In genomic region chr17:50534222-50534978, GRCh38 we compare ENCODE assay signal across 6 cellular contexts. TPM values are rescaled to one million over a fixed set of nuclear protein-coding genes. Genes with fewer than 3 reads are reported as not detected.
DNase-seq lines count a peak whose midpoint lies in the region; ATAC-seq, FAIRE-seq and TF ChIP-seq lines count a peak whose summit lies in the region.

No MANE protein-coding gene starts in this region.

- no peak for TF ChIP-seq RAD21 in HepG2 (CRISPR knock-in tag; IDR thresholded peaks at IDR 0.05)

- H3K9me3 ChIP-seq in Caco-2: no peaks in the 10 kb centered on the region
- H3K9me3 ChIP-seq in HepG2 (ENCODE audit: low read length): no peaks in the 10 kb centered on the region

- H3K4me1 Mint-ChIP-seq in Caco-2 (ENCODE audit: low read depth, unreplicated experiment): peaks cover 46% of the 10 kb centered on the region
- H3K4me1 Mint-ChIP-seq in activated B cell treated with CpG ODN at 0.5 μM for 24 hours: peaks cover 12% of the 10 kb centered on the region

- CTCF ChIA-PET in Caco-2 (lab: Charles Lee) (interaction anchor here (1.8 to 4.0 kb wide), 2 partner anchors 8 to 55 kb away, joined by 7 to 27 read pairs; no protein-coding TSS in a partner anchor), activated B cell treated with CpG ODN at 0.5 μM for 24 hours (lab: Charles Lee) (no interaction called here), HepG2 (lab: Yijun Ruan, JAX; ENCODE audit: low intra/inter-chr PET ratio, low total read pairs) (no interaction called here)

- TF ChIP-seq POLR2A in HepG2 (IDR thresholded peaks at IDR 0.05; ENCODE audit: insufficient read depth in 1 of 2, low read depth in 2 of 2, low read length in 2 of 2): no peak

- FAIRE-seq in HepG2 (lab: Jason Lieb, UNC) (peak; percentile 40), HTR-8/SVneo (lab: Jason Lieb, UNC) (no peak)

- H3K4me2 ChIP-seq in HepG2 (ENCODE audit: low read depth, low read length): no peak overlapping the region; the same call in 1 of the 2 replicates

- no peaks in the 10 kb centered on the region for H3K79me2 ChIP-seq in HepG2 (ENCODE audit: insufficient read depth, low read length)

- H3K4me1 ChIP-seq in Caco-2: peaks cover 47% of the 10 kb centered on the region
- peaks cover 72% of the 10 kb centered on the region for H3K4me1 ChIP-seq in HepG2 (ENCODE audit: insufficient read depth, low read length)

- TF ChIP-seq EP300 in HepG2 (IDR thresholded peaks at IDR 0.05; ENCODE audit: low read depth in 2 of 2, low read length in 2 of 2) (no peak), HepG2 (CRISPR knock-in tag; IDR thresholded peaks at IDR 0.05; ENCODE audit: borderline replicate concordance) (no peak; the same call in 1 of the 2 replicates)

- no peaks in the 10 kb centered on the region for H3K9me3 Mint-ChIP-seq in Caco-2 (ENCODE audit: unreplicated experiment)
- no peaks in the 10 kb centered on the region for H3K9me3 Mint-ChIP-seq in activated B cell treated with CpG ODN at 0.5 μM for 24 hours

- no peak overlapping the region for H2AFZ ChIP-seq in HepG2 (ENCODE audit: low read length)

- H4K20me1 ChIP-seq in HepG2 (ENCODE audit: insufficient read depth, low read length): no peaks in the 10 kb centered on the region

- peak; percentile 68 to 72 for DNase-seq in Caco-2
- DNase-seq in activated B cell treated with CpG ODN at 0.5 μM for 24 hours: no peak
- DNase-seq in HepG2 (ENCODE audit: low spot score): no peak
- no peak for DNase-seq in mesenteric fat pad (ENCODE audit: low spot score)
- no peak for DNase-seq in HTR-8/SVneo (ENCODE audit: insufficient read length, low spot score)

- H3K4me3 Mint-ChIP-seq in Caco-2 (ENCODE audit: unreplicated experiment) (peak overlapping the region; percentile 87), activated B cell treated with CpG ODN at 0.5 μM for 24 hours (no peak overlapping the region)

- POLR2A ChIA-PET in Caco-2 (lab: Charles Lee) (no interaction called here), activated B cell treated with CpG ODN at 0.5 μM for 24 hours (lab: Charles Lee) (no interaction called here), HepG2 (lab: Yijun Ruan, JAX) (interaction anchor here (3.1 to 3.8 kb wide), 2 partner anchors 8 to 16 kb away, joined by 14 to 40 read pairs; no protein-coding TSS in a partner anchor)

- ATAC-seq in activated B cell treated with CpG ODN at 0.5 μM for 24 hours (ENCODE audit: low read depth) (peak; percentile 28), HepG2 (peak; percentile 68), HG03135 (IDR thresholded peaks at IDR 0.05; ENCODE audit: unreplicated experiment) (no peak)

- intact Hi-C loops in Caco-2 (cut with micrococcal nuclease; ENCODE audit: unreplicated experiment) (no loop called here), activated B cell treated with CpG ODN at 0.5 μM for 24 hours (cut with micrococcal nuclease) (no loop called here), HepG2 (cut with micrococcal nuclease; ENCODE audit: unreplicated experiment) (no loop called here)

- in situ Hi-C loops in HepG2 (cut with HindIII; ENCODE audit: extremely low pct_ligation_motif_present, low pct_unique_long_range_greater_than_20kb): no loop called here

- H3K27me3 ChIP-seq in Caco-2 (replicated peaks; ENCODE audit: control insufficient read depth, insufficient read depth, low read length) (no peaks in the 10 kb centered on the region), HepG2 (ENCODE audit: control insufficient read depth in 1 of 2, insufficient read depth in 2 of 2, low read length in 2 of 2) (peaks cover 5 to 33% of the 10 kb centered on the region in 2 experiments; a peak in 4 of 5 replicates)

- no peak overlapping the region for H3K4me3 ChIP-seq in Caco-2 (ENCODE audit: low read depth, low read length)
- no peak overlapping the region; a peak in 1 of 6 replicates for H3K4me3 ChIP-seq in HepG2 (replicated peaks in 1 of 3; ENCODE audit: insufficient read depth in 1 of 3, low read depth in 2 of 3, low read length in 3 of 3)

- no peaks in the 10 kb centered on the region for H3K36me3 ChIP-seq in Caco-2 (ENCODE audit: control insufficient read depth, insufficient read depth, low read length)
- no peaks in the 10 kb centered on the region for H3K36me3 ChIP-seq in HepG2 (replicated peaks in 1 of 2; ENCODE audit: control insufficient read depth in 1 of 2, insufficient read depth in 2 of 2, low read length in 2 of 2)

- H3K27ac Mint-ChIP-seq in Caco-2 (ENCODE audit: unreplicated experiment) (peak overlapping the region; percentile 16), activated B cell treated with CpG ODN at 0.5 μM for 24 hours (no peak overlapping the region)

- no peak overlapping the region for H3K27ac ChIP-seq in HepG2 (ENCODE audit: extremely low read length, insufficient read depth, low read length)

- H3K36me3 Mint-ChIP-seq in Caco-2 (ENCODE audit: insufficient read depth, unreplicated experiment) (peaks cover 41% of the 10 kb centered on the region), activated B cell treated with CpG ODN at 0.5 μM for 24 hours (ENCODE audit: low read depth) (no peaks in the 10 kb centered on the region)

- 67% methylated on average over 18 of the region's 24 CpGs for WGBS in HepG2 (ENCODE audit: low lambda C conversion rate)

- peak; percentile 37 to 72 for TF ChIP-seq CTCF in Caco-2 (IDR thresholded peaks at IDR 0.05; ENCODE audit: insufficient read depth in 1 of 2, low read depth in 1 of 2, low read length in 1 of 2, severe bottlenecking in 1 of 2, unreplicated experiment in 1 of 2)
- TF ChIP-seq CTCF in activated B cell treated with CpG ODN at 0.5 μM for 24 hours (IDR thresholded peaks at IDR 0.05): no peak
- peak; percentile 50 for TF ChIP-seq CTCF in HepG2 (CRISPR knock-in tag; IDR thresholded peaks at IDR 0.05)

- no peaks in the 10 kb centered on the region for H3K27me3 Mint-ChIP-seq in Caco-2 (ENCODE audit: insufficient read depth, unreplicated experiment)
- peaks cover 57% of the 10 kb centered on the region for H3K27me3 Mint-ChIP-seq in activated B cell treated with CpG ODN at 0.5 μM for 24 hours

- BruUV-seq in Caco-2 (replicated peaks; lab: Mats Ljungman, UMichigan): no TSS peak
- BruUV-seq in HepG2 (replicated peaks; lab: Mats Ljungman, UMichigan): no TSS peak

- H3K9ac ChIP-seq in HepG2 (ENCODE audit: insufficient read depth, low read depth, low read length): no peak overlapping the region

RNA-seq across cellular contexts. Expression of gene EPN3, which starts 1.9 kb away (rescaled TPM):
- 49.4 and 53.2 TPM in 2 replicates for total RNA-seq in Caco-2 (2022)
- not detected in 2 replicates for total RNA-seq in activated B cell treated with CpG ODN at 0.5 μM for 24 hours
- total RNA-seq in HepG2 (2016; rRNA removed; fragmentation: Illumina TruSeq; extraction: Trizol): 0.41 and 0.95 TPM in 2 replicates
- 0.88 and 1.1 TPM in 2 replicates for total RNA-seq in HepG2 (2016; cell fraction: cytosol; rRNA removed; fragmentation: Illumina TruSeq; extraction: Trizol; ENCODE audit: low read depth)
- total RNA-seq in HepG2 (2016; cell fraction: insoluble cytoplasmic fraction; rRNA removed; fragmentation: Illumina TruSeq; extraction: Trizol): 0.54 and 0.71 TPM in 2 replicates
- total RNA-seq in HepG2 (2016; cell fraction: membrane; rRNA removed; fragmentation: Illumina TruSeq; extraction: Trizol): 0.90 and 1.3 TPM in 2 replicates
- 1.1 and 1.6 TPM in 2 replicates for total RNA-seq in HepG2 (2016; cell fraction: nucleus; rRNA removed; fragmentation: Illumina TruSeq; extraction: Trizol)
- 0.05 and 0.11 TPM in 2 replicates for polyA plus RNA-seq in HepG2 (2011; rRNA removed)
- polyA plus RNA-seq in HepG2 (2011; cell fraction: cytosol; rRNA removed): 0.04 and 0.09 TPM in 2 replicates
- polyA plus RNA-seq in HepG2 (2011; cell fraction: nucleus; rRNA removed): 0.23 and 0.35 TPM in 2 replicates
- polyA plus RNA-seq in HepG2 (2012): 0.09 and 0.15 TPM in 2 replicates
- polyA plus RNA-seq in HepG2 (2016; cell fraction: cytosol; fragmentation: Illumina TruSeq; extraction: Trizol; ENCODE audit: low read depth): 0.40 and 0.55 TPM in 2 replicates
- polyA plus RNA-seq in HepG2 (2016; cell fraction: insoluble cytoplasmic fraction; fragmentation: Illumina TruSeq; extraction: Trizol; ENCODE audit: low read depth): 1.2 and 1.4 TPM in 2 replicates
- 0.73 and 0.91 TPM in 2 replicates for polyA plus RNA-seq in HepG2 (2016; cell fraction: membrane; fragmentation: Illumina TruSeq; extraction: Trizol; ENCODE audit: low read depth)
- 1.2 and 1.7 TPM in 2 replicates for polyA plus RNA-seq in HepG2 (2016; cell fraction: nucleus; fragmentation: Illumina TruSeq; extraction: Trizol; ENCODE audit: insufficient read depth, low read depth)
- polyA minus RNA-seq in HepG2 (2011; rRNA and poly(A)+ RNA removed; ENCODE audit: low replicate concordance): 0.35 and 1.4 TPM in 2 replicates
- 0.20 and 0.53 TPM in 2 replicates for polyA minus RNA-seq in HepG2 (2011; cell fraction: cytosol; rRNA and poly(A)+ RNA removed)
- polyA minus RNA-seq in HepG2 (2011; cell fraction: nucleus; rRNA and poly(A)+ RNA removed): 1.1 and 3.2 TPM in 2 replicates
- not detected for total RNA-seq in mesenteric fat pad

RNA-seq across cellular contexts. Expression of gene SPATA20, which starts 12.6 kb away (rescaled TPM):
- total RNA-seq in Caco-2 (2022) (149 and 176 TPM in 2 replicates), activated B cell treated with CpG ODN at 0.5 μM for 24 hours (45.6 and 52.3 TPM in 2 replicates), HepG2 (2016; rRNA removed; fragmentation: Illumina TruSeq; extraction: Trizol) (35.7 and 64.8 TPM in 2 replicates), mesenteric fat pad (22.3 TPM)
- 38.7 and 45.5 TPM in 2 replicates for total RNA-seq in HepG2 (2016; cell fraction: cytosol; rRNA removed; fragmentation: Illumina TruSeq; extraction: Trizol; ENCODE audit: low read depth)
- 31.6 and 65.5 TPM in 2 replicates for total RNA-seq in HepG2 (2016; cell fraction: insoluble cytoplasmic fraction; rRNA removed; fragmentation: Illumina TruSeq; extraction: Trizol)
- 64.2 and 68.5 TPM in 2 replicates for total RNA-seq in HepG2 (2016; cell fraction: membrane; rRNA removed; fragmentation: Illumina TruSeq; extraction: Trizol)
- total RNA-seq in HepG2 (2016; cell fraction: nucleus; rRNA removed; fragmentation: Illumina TruSeq; extraction: Trizol): 65.8 and 68.8 TPM in 2 replicates
- polyA plus RNA-seq in HepG2 (2011; rRNA removed): 36.1 and 38.1 TPM in 2 replicates
- 16.3 and 29.3 TPM in 2 replicates for polyA plus RNA-seq in HepG2 (2011; cell fraction: cytosol; rRNA removed)
- polyA plus RNA-seq in HepG2 (2011; cell fraction: nucleus; rRNA removed): 301 and 348 TPM in 2 replicates
- polyA plus RNA-seq in HepG2 (2012): 22.4 and 25.0 TPM in 2 replicates
- polyA plus RNA-seq in HepG2 (2016; cell fraction: cytosol; fragmentation: Illumina TruSeq; extraction: Trizol; ENCODE audit: low read depth): 38.7 and 44.0 TPM in 2 replicates
- 36.7 and 39.9 TPM in 2 replicates for polyA plus RNA-seq in HepG2 (2016; cell fraction: insoluble cytoplasmic fraction; fragmentation: Illumina TruSeq; extraction: Trizol; ENCODE audit: low read depth)
- polyA plus RNA-seq in HepG2 (2016; cell fraction: membrane; fragmentation: Illumina TruSeq; extraction: Trizol; ENCODE audit: low read depth): 62.1 and 66.1 TPM in 2 replicates
- polyA plus RNA-seq in HepG2 (2016; cell fraction: nucleus; fragmentation: Illumina TruSeq; extraction: Trizol; ENCODE audit: insufficient read depth, low read depth): 150 and 152 TPM in 2 replicates
- 11.3 and 57.4 TPM in 2 replicates for polyA minus RNA-seq in HepG2 (2011; rRNA and poly(A)+ RNA removed; ENCODE audit: low replicate concordance)
- 12.1 and 17.9 TPM in 2 replicates for polyA minus RNA-seq in HepG2 (2011; cell fraction: cytosol; rRNA and poly(A)+ RNA removed)
- polyA minus RNA-seq in HepG2 (2011; cell fraction: nucleus; rRNA and poly(A)+ RNA removed): 52.6 and 68.2 TPM in 2 replicates

RNA-seq across cellular contexts. Expression of gene CACNA1G, which starts 26.1 kb away (rescaled TPM):
- total RNA-seq in Caco-2 (2022): 1.4 and 1.6 TPM in 2 replicates
- total RNA-seq in activated B cell treated with CpG ODN at 0.5 μM for 24 hours: 0.07 TPM in 1 of 2 replicates, not detected in the other
- total RNA-seq in HepG2 (2016; rRNA removed; fragmentation: Illumina TruSeq; extraction: Trizol): 0.02 TPM in 1 of 2 replicates, not detected in the other
- not detected in 2 replicates for total RNA-seq in HepG2 (2016; cell fraction: cytosol; rRNA removed; fragmentation: Illumina TruSeq; extraction: Trizol; ENCODE audit: low read depth)
- not detected in 2 replicates for total RNA-seq in HepG2 (2016; cell fraction: insoluble cytoplasmic fraction; rRNA removed; fragmentation: Illumina TruSeq; extraction: Trizol)
- total RNA-seq in HepG2 (2016; cell fraction: membrane; rRNA removed; fragmentation: Illumina TruSeq; extraction: Trizol): not detected in 2 replicates
- not detected in 2 replicates for total RNA-seq in HepG2 (2016; cell fraction: nucleus; rRNA removed; fragmentation: Illumina TruSeq; extraction: Trizol)
- polyA plus RNA-seq in HepG2 (2011; rRNA removed): 0.01 TPM in 1 of 2 replicates, not detected in the other
- 0.01 TPM in 1 of 2 replicates, not detected in the other for polyA plus RNA-seq in HepG2 (2011; cell fraction: cytosol; rRNA removed)
- 0.02 and 0.08 TPM in 2 replicates for polyA plus RNA-seq in HepG2 (2011; cell fraction: nucleus; rRNA removed)
- polyA plus RNA-seq in HepG2 (2012): not detected in 2 replicates
- not detected in 2 replicates for polyA plus RNA-seq in HepG2 (2016; cell fraction: cytosol; fragmentation: Illumina TruSeq; extraction: Trizol; ENCODE audit: low read depth)
- not detected in 2 replicates for polyA plus RNA-seq in HepG2 (2016; cell fraction: insoluble cytoplasmic fraction; fragmentation: Illumina TruSeq; extraction: Trizol; ENCODE audit: low read depth)
- not detected in 2 replicates for polyA plus RNA-seq in HepG2 (2016; cell fraction: membrane; fragmentation: Illumina TruSeq; extraction: Trizol; ENCODE audit: low read depth)
- polyA plus RNA-seq in HepG2 (2016; cell fraction: nucleus; fragmentation: Illumina TruSeq; extraction: Trizol; ENCODE audit: insufficient read depth, low read depth): not detected in 2 replicates
- polyA minus RNA-seq in HepG2 (2011; rRNA and poly(A)+ RNA removed; ENCODE audit: low replicate concordance): not detected in 2 replicates
- polyA minus RNA-seq in HepG2 (2011; cell fraction: cytosol; rRNA and poly(A)+ RNA removed): not detected in 2 replicates
- not detected in 2 replicates for polyA minus RNA-seq in HepG2 (2011; cell fraction: nucleus; rRNA and poly(A)+ RNA removed)
- total RNA-seq in mesenteric fat pad: 0.58 TPM

RNA-seq across cellular contexts. Expression of gene MYCBPAP, which starts 26.2 kb away (rescaled TPM):
- total RNA-seq in Caco-2 (2022) (1.3 and 2.7 TPM in 2 replicates), activated B cell treated with CpG ODN at 0.5 μM for 24 hours (2.1 and 2.3 TPM in 2 replicates), HepG2 (2016; rRNA removed; fragmentation: Illumina TruSeq; extraction: Trizol) (0.24 and 0.36 TPM in 2 replicates), mesenteric fat pad (0.61 TPM)
- total RNA-seq in HepG2 (2016; cell fraction: cytosol; rRNA removed; fragmentation: Illumina TruSeq; extraction: Trizol; ENCODE audit: low read depth): not detected in 2 replicates
- total RNA-seq in HepG2 (2016; cell fraction: insoluble cytoplasmic fraction; rRNA removed; fragmentation: Illumina TruSeq; extraction: Trizol): 0.09 and 0.32 TPM in 2 replicates
- 0.41 TPM in 1 of 2 replicates, not detected in the other for total RNA-seq in HepG2 (2016; cell fraction: membrane; rRNA removed; fragmentation: Illumina TruSeq; extraction: Trizol)
- total RNA-seq in HepG2 (2016; cell fraction: nucleus; rRNA removed; fragmentation: Illumina TruSeq; extraction: Trizol): 0.47 and 1.0 TPM in 2 replicates
- 0.18 and 0.22 TPM in 2 replicates for polyA plus RNA-seq in HepG2 (2011; rRNA removed)
- polyA plus RNA-seq in HepG2 (2011; cell fraction: cytosol; rRNA removed): 0.12 and 0.13 TPM in 2 replicates
- 0.69 and 1.0 TPM in 2 replicates for polyA plus RNA-seq in HepG2 (2011; cell fraction: nucleus; rRNA removed)
- polyA plus RNA-seq in HepG2 (2012): 0.48 and 0.56 TPM in 2 replicates
- not detected in 2 replicates for polyA plus RNA-seq in HepG2 (2016; cell fraction: cytosol; fragmentation: Illumina TruSeq; extraction: Trizol; ENCODE audit: low read depth)
- polyA plus RNA-seq in HepG2 (2016; cell fraction: insoluble cytoplasmic fraction; fragmentation: Illumina TruSeq; extraction: Trizol; ENCODE audit: low read depth): 0.36 and 0.41 TPM in 2 replicates
- polyA plus RNA-seq in HepG2 (2016; cell fraction: membrane; fragmentation: Illumina TruSeq; extraction: Trizol; ENCODE audit: low read depth): 0.07 TPM in 1 of 2 replicates, not detected in the other
- polyA plus RNA-seq in HepG2 (2016; cell fraction: nucleus; fragmentation: Illumina TruSeq; extraction: Trizol; ENCODE audit: insufficient read depth, low read depth): 0.93 and 1.1 TPM in 2 replicates
- 0.33 TPM in 1 of 2 replicates, not detected in the other for polyA minus RNA-seq in HepG2 (2011; rRNA and poly(A)+ RNA removed; ENCODE audit: low replicate concordance)
- polyA minus RNA-seq in HepG2 (2011; cell fraction: cytosol; rRNA and poly(A)+ RNA removed): not detected in 2 replicates
- 0.52 and 0.75 TPM in 2 replicates for polyA minus RNA-seq in HepG2 (2011; cell fraction: nucleus; rRNA and poly(A)+ RNA removed)

RNA-seq across cellular contexts. Expression of gene RSAD1, which starts 55.7 kb away (rescaled TPM):
- total RNA-seq in Caco-2 (2022): 85.3 and 93.9 TPM in 2 replicates
- total RNA-seq in activated B cell treated with CpG ODN at 0.5 μM for 24 hours: 36.2 and 42.2 TPM in 2 replicates
- total RNA-seq in HepG2 (2016; rRNA removed; fragmentation: Illumina TruSeq; extraction: Trizol): 16.0 and 22.7 TPM in 2 replicates
- 7.3 and 10.0 TPM in 2 replicates for total RNA-seq in HepG2 (2016; cell fraction: cytosol; rRNA removed; fragmentation: Illumina TruSeq; extraction: Trizol; ENCODE audit: low read depth)
- total RNA-seq in HepG2 (2016; cell fraction: insoluble cytoplasmic fraction; rRNA removed; fragmentation: Illumina TruSeq; extraction: Trizol): 16.9 and 22.5 TPM in 2 replicates
- total RNA-seq in HepG2 (2016; cell fraction: membrane; rRNA removed; fragmentation: Illumina TruSeq; extraction: Trizol): 13.4 and 14.3 TPM in 2 replicates
- total RNA-seq in HepG2 (2016; cell fraction: nucleus; rRNA removed; fragmentation: Illumina TruSeq; extraction: Trizol): 30.4 and 33.5 TPM in 2 replicates
- 27.7 and 36.1 TPM in 2 replicates for polyA plus RNA-seq in HepG2 (2011; rRNA removed)
- polyA plus RNA-seq in HepG2 (2011; cell fraction: cytosol; rRNA removed): 18.4 and 20.0 TPM in 2 replicates
- 105 and 113 TPM in 2 replicates for polyA plus RNA-seq in HepG2 (2011; cell fraction: nucleus; rRNA removed)
- polyA plus RNA-seq in HepG2 (2012): 23.6 and 33.3 TPM in 2 replicates
- polyA plus RNA-seq in HepG2 (2016; cell fraction: cytosol; fragmentation: Illumina TruSeq; extraction: Trizol; ENCODE audit: low read depth): 5.4 and 6.8 TPM in 2 replicates
- 26.1 and 30.3 TPM in 2 replicates for polyA plus RNA-seq in HepG2 (2016; cell fraction: insoluble cytoplasmic fraction; fragmentation: Illumina TruSeq; extraction: Trizol; ENCODE audit: low read depth)
- polyA plus RNA-seq in HepG2 (2016; cell fraction: membrane; fragmentation: Illumina TruSeq; extraction: Trizol; ENCODE audit: low read depth): 12.5 and 12.8 TPM in 2 replicates
- polyA plus RNA-seq in HepG2 (2016; cell fraction: nucleus; fragmentation: Illumina TruSeq; extraction: Trizol; ENCODE audit: insufficient read depth, low read depth): 76.0 and 77.9 TPM in 2 replicates
- polyA minus RNA-seq in HepG2 (2011; rRNA and poly(A)+ RNA removed; ENCODE audit: low replicate concordance): 18.5 and 34.3 TPM in 2 replicates
- 8.6 and 9.4 TPM in 2 replicates for polyA minus RNA-seq in HepG2 (2011; cell fraction: cytosol; rRNA and poly(A)+ RNA removed)
- polyA minus RNA-seq in HepG2 (2011; cell fraction: nucleus; rRNA and poly(A)+ RNA removed): 53.4 and 55.7 TPM in 2 replicates
- total RNA-seq in mesenteric fat pad: 35.1 TPM

Comparison
In these comparisons a context has a peak if more than half of its experiments do, and no peak if none do; other contexts are left out.
1. DNase-seq: peak in Caco-2 (2 of 2); none in activated B cell treated with CpG ODN at 0.5 μM for 24 hours (single experiment), HepG2 (single experiment), mesenteric fat pad (single experiment) and HTR-8/SVneo (single experiment).
2. RNA of gene EPN3, which starts 1.9 kb away (total RNA-seq): 49.4 to 53.2 TPM in Caco-2; 0.41 to 1.6 TPM in HepG2, not detected in activated B cell treated with CpG ODN at 0.5 μM for 24 hours and not detected in mesenteric fat pad (single experiment); every median in the first group is over 10 times any median in the second.